ENCODE assay signal across 2 cellular contexts in genomic region chr11:64834031-64834722, GRCh38.
TF ChIP-seq lines count a peak whose summit lies in the region.

No MANE protein-coding gene starts in this region.

TF ChIP-seq in HEK293, 187 proteins besides CTCF, POLR2A, EP300 and RAD21:
- TF ChIP-seq KLF16 (tag by site-specific recombination; IDR thresholded peaks at IDR 0.05) (no peak), ZBTB6 (tag by site-specific recombination; IDR thresholded peaks at IDR 0.05) (peak; percentile 53; the same call in 1 of the 2 replicates)

TF ChIP-seq in K562, 482 proteins besides CTCF, POLR2A, EP300 and RAD21:
- no peak for TF ChIP-seq SLC30A9 (CRISPR knock-in tag; IDR thresholded peaks at IDR 0.05)
- 0 out of 2 replicates have a peak, but pooled peaks have one; percentile 28 for TF ChIP-seq RBFOX2 (IDR thresholded peaks at IDR 0.05; ENCODE audit: low read depth, low read length)
- no peak for TF ChIP-seq ELF4 (CRISPR knock-in tag; IDR thresholded peaks at IDR 0.05)
- no peak for TF ChIP-seq THRA (IDR thresholded peaks at IDR 0.05)
- no peak for TF ChIP-seq MCM2 (IDR thresholded peaks at IDR 0.05; ENCODE audit: low read depth)
